ENCODE assay signal across 23 cellular contexts in the genomic region with DNA sequence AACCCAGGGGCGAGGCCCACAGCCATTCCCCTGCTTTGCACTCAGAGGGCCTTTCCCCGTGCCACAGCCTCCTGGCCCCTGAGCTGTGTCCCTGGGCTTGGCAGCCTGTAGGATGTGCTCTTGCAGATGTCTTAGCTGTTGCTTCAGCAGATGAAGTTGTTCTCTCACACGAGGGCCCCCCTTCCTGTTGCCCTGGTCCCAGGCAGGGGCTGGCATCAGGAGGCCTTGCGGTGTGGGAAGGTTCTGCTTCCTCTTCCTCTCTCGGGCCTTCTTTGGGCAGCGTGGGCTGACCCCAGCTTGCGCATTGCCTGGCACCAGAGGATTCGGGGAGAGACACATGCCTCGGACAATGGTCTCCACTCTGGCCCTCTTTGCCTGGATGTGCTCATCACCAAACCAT. TPM values are rescaled to one million over a fixed set of nuclear protein-coding genes. Genes with fewer than 3 reads are reported as not detected.
DNase-seq lines count a peak whose midpoint lies in the region; ATAC-seq, FAIRE-seq and TF ChIP-seq lines count a peak whose summit lies in the region.
"Had no signal": no experiment of that assay in that cellular context is flagged by ENCODE, and none has a peak within 500 bp of the region (broad histone marks: within the 10 kb centered on the region; RNA-seq: fewer than 3 reads in every experiment).

No MANE protein-coding gene starts in this region.

- in situ Hi-C loops in KBM-7 (cut with MboI; ENCODE audit: low pct_unique_long_range_greater_than_20kb, low sequenced_read_pairs), result no loop called here

- H3K9me3 Mint-ChIP-seq in neural progenitor cell, result no peaks in the 10 kb centered on the region
- no peaks in the 10 kb centered on the region for H3K9me3 Mint-ChIP-seq in activated CD4-positive, alpha-beta T cell treated with anti-CD3 and anti-CD28 coated beads, Interleukin-2, amount 10 ng/mL, durations not matched to agents 7 days and 5 days
- H3K9me3 Mint-ChIP-seq in stimulated activated effector memory CD8-positive, alpha-beta T cell treated with anti-CD3 and anti-CD28 coated beads, Interleukin-12 subunit alpha, Interleukin-12 subunit beta, amount 100 ng/mL, for 72 hours, result no peaks in the 10 kb centered on the region
- H3K9me3 Mint-ChIP-seq: activated naive CD8-positive, alpha-beta T cell treated with anti-CD3 and anti-CD28 coated beads, Interleukin-2, amount 50 U/mL, for 24 hours; activated T-helper 2 cell treated with anti-CD3 and anti-CD28 coated beads, Interferon-gamma antibody, Interleukin-2, Interleukin-4, amounts not matched to agents 10 μg/mL and 5 μg/mL and 100 μg/mL, durations not matched to agents 14 hours and 24 hours and 36 hours; brain; CD4-positive, CD25-positive, alpha-beta regulatory T cell had no signal

- no peak for TF ChIP-seq POLR2A in H54 (IDR thresholded peaks at IDR 0.05; ENCODE audit: low read depth, low read length)

- peak overlapping the region in 2 of 11 experiments; percentile 26 to 54; a peak in 1 of 22 replicates for H3K9ac ChIP-seq in BLaER1 treated with 17β-estradiol and CSF1 and Interleukin-3, amounts not matched to agents 10 nM and 100 nM
- H3K9ac ChIP-seq in neural progenitor cell, result no peak overlapping the region

- H3K4me3 Mint-ChIP-seq in neural progenitor cell, result no peak overlapping the region
- H3K4me3 Mint-ChIP-seq in activated CD4-positive, alpha-beta T cell treated with anti-CD3 and anti-CD28 coated beads, Interleukin-2, amount 10 ng/mL, durations not matched to agents 7 days and 5 days, result no peak overlapping the region
- H3K4me3 Mint-ChIP-seq in stimulated activated effector memory CD8-positive, alpha-beta T cell treated with anti-CD3 and anti-CD28 coated beads, Interleukin-12 subunit alpha, Interleukin-12 subunit beta, amount 100 ng/mL, for 72 hours, result no peak overlapping the region
- H3K4me3 Mint-ChIP-seq: activated naive CD8-positive, alpha-beta T cell treated with anti-CD3 and anti-CD28 coated beads, Interleukin-2, amount 50 U/mL, for 24 hours; brain; CD4-positive, CD25-positive, alpha-beta regulatory T cell had no signal

- H3K4me2 ChIP-seq in BLaER1 treated with 17β-estradiol and CSF1 and Interleukin-3, amounts not matched to agents 10 nM and 100 nM, result peak overlapping the region in 9 of 11 experiments; percentile 20 to 81 (median 50); a peak in 15 of 22 replicates
- no peak overlapping the region for H3K4me2 ChIP-seq in neural progenitor cell

- H4K20me1 ChIP-seq in BLaER1 treated with 17β-estradiol and CSF1 and Interleukin-3, amounts not matched to agents 10 nM and 100 nM, result no peaks in the 10 kb centered on the region
- no peaks in the 10 kb centered on the region for H4K20me1 ChIP-seq in neural progenitor cell (ENCODE audit: low read depth)

- peaks cover 0 to 12% (median 0%) of the 10 kb centered on the region in 11 experiments; a peak in 1 of 22 replicates for H3K36me3 ChIP-seq in BLaER1 treated with 17β-estradiol and CSF1 and Interleukin-3, amounts not matched to agents 10 nM and 100 nM
- no peaks in the 10 kb centered on the region for H3K36me3 ChIP-seq in neural progenitor cell

- no peaks in the 10 kb centered on the region for H3F3A ChIP-seq in neural progenitor cell (ENCODE audit: low read depth)

- H3K9me3 ChIP-seq in BLaER1 treated with 17β-estradiol and CSF1 and Interleukin-3, amounts not matched to agents 10 nM and 100 nM (replicated peaks in 1 of 11), result no peaks in the 10 kb centered on the region
- H3K9me3 ChIP-seq in neural progenitor cell (ENCODE audit: low read depth), result no peaks in the 10 kb centered on the region
- H3K9me3 ChIP-seq: mucosa of descending colon had no signal

- no peaks in the 10 kb centered on the region for H3K4me1 Mint-ChIP-seq in neural progenitor cell
- H3K4me1 Mint-ChIP-seq in activated CD4-positive, alpha-beta T cell treated with anti-CD3 and anti-CD28 coated beads, Interleukin-2, amount 10 ng/mL, durations not matched to agents 7 days and 5 days, result peaks cover 25% of the 10 kb centered on the region
- H3K4me1 Mint-ChIP-seq in stimulated activated effector memory CD8-positive, alpha-beta T cell treated with anti-CD3 and anti-CD28 coated beads, Interleukin-12 subunit alpha, Interleukin-12 subunit beta, amount 100 ng/mL, for 72 hours, result peaks cover 17% of the 10 kb centered on the region

- DNase-seq in KBM-7 (peak; percentile 40), UCSD-AML1 (lab: John Stamatoyannopoulos, UW; ENCODE audit: unreplicated experiment) (peak; percentile 60), neural progenitor cell (ENCODE audit: low spot score) (no peak), cerebellar nuclear complex (lab: John Stamatoyannopoulos, UW) (no peak), H54 (ENCODE audit: insufficient read length, low spot score) (no peak)
- DNase-seq in activated CD4-positive, alpha-beta T cell treated with anti-CD3 and anti-CD28 coated beads, Interleukin-2, amount 10 ng/mL, durations not matched to agents 7 days and 5 days, result no peak
- no peak for DNase-seq in stimulated activated effector memory CD8-positive, alpha-beta T cell treated with anti-CD3 and anti-CD28 coated beads, Interleukin-12 subunit alpha, Interleukin-12 subunit beta, amount 100 ng/mL, for 72 hours (ENCODE audit: low spot score in 2 of 2)
- DNase-seq: ACHN; activated CD4-positive, alpha-beta T cell treated with anti-CD3 and anti-CD28 coated beads for 48 hours; activated naive CD8-positive, alpha-beta T cell treated with anti-CD3 and anti-CD28 coated beads, Interleukin-2, amount 50 U/mL, for 24 hours; CD4-positive, CD25-positive, alpha-beta regulatory T cell; cortex of kidney; left colon; mucosa of descending colon; NCI-H187 treated with DMSO at 0.1 percent for 48 hours; stimulated activated CD4-positive, alpha-beta T cell treated with anti-CD3 and anti-CD28 coated beads, Interleukin-12 subunit alpha, Interleukin-12 subunit beta, amount 100 ng/mL, for 4 hours had no signal

- FAIRE-seq in H54 (lab: Jason Lieb, UNC), result no peak
- FAIRE-seq: G401.6 had no signal

- TF ChIP-seq CTCF in neural progenitor cell (IDR thresholded peaks at IDR 0.05), result no peak

- H3K27ac Mint-ChIP-seq in neural progenitor cell, result peak overlapping the region; percentile 76
- H3K27ac Mint-ChIP-seq in activated CD4-positive, alpha-beta T cell treated with anti-CD3 and anti-CD28 coated beads, Interleukin-2, amount 10 ng/mL, durations not matched to agents 7 days and 5 days, result no peak overlapping the region
- no peak overlapping the region for H3K27ac Mint-ChIP-seq in stimulated activated effector memory CD8-positive, alpha-beta T cell treated with anti-CD3 and anti-CD28 coated beads, Interleukin-12 subunit alpha, Interleukin-12 subunit beta, amount 100 ng/mL, for 72 hours
- H3K27ac Mint-ChIP-seq: activated naive CD8-positive, alpha-beta T cell treated with anti-CD3 and anti-CD28 coated beads, Interleukin-2, amount 50 U/mL, for 24 hours; activated T-helper 2 cell treated with anti-CD3 and anti-CD28 coated beads, Interferon-gamma antibody, Interleukin-2, Interleukin-4, amounts not matched to agents 10 μg/mL and 5 μg/mL and 100 μg/mL, durations not matched to agents 14 hours and 24 hours and 36 hours; brain had no signal

- CTCF ChIA-PET in activated CD4-positive, alpha-beta T cell treated with anti-CD3 and anti-CD28 coated beads, Interleukin-2, amount 10 ng/mL, durations not matched to agents 7 days and 5 days (lab: Charles Lee), result interaction anchor here (0.6 to 11.4 kb wide), 9 partner anchors 11 to 254 kb away, joined by 3 to 138 read pairs (median 3); partner anchors contain the start of gene PROX2

- POLR2A ChIA-PET in activated CD4-positive, alpha-beta T cell treated with anti-CD3 and anti-CD28 coated beads, Interleukin-2, amount 10 ng/mL, durations not matched to agents 7 days and 5 days (lab: Charles Lee), result no interaction called here

- H2AFZ ChIP-seq in neural progenitor cell (replicated peaks), result no peak overlapping the region

- peaks cover 11 to 33% (median 27%) of the 10 kb centered on the region in 10 experiments for H3K4me1 ChIP-seq in BLaER1 treated with 17β-estradiol and CSF1 and Interleukin-3, amounts not matched to agents 10 nM and 100 nM
- H3K4me1 ChIP-seq in neural progenitor cell, result no peaks in the 10 kb centered on the region

- H3K27me3 Mint-ChIP-seq in neural progenitor cell (ENCODE audit: insufficient read depth, low read depth), result peaks cover 7% of the 10 kb centered on the region
- H3K27me3 Mint-ChIP-seq in activated CD4-positive, alpha-beta T cell treated with anti-CD3 and anti-CD28 coated beads, Interleukin-2, amount 10 ng/mL, durations not matched to agents 7 days and 5 days, result no peaks in the 10 kb centered on the region
- H3K27me3 Mint-ChIP-seq: activated naive CD8-positive, alpha-beta T cell treated with anti-CD3 and anti-CD28 coated beads, Interleukin-2, amount 50 U/mL, for 24 hours; CD4-positive, CD25-positive, alpha-beta regulatory T cell had no signal

- H3K27me3 ChIP-seq in BLaER1 treated with 17β-estradiol and CSF1 and Interleukin-3, amounts not matched to agents 10 nM and 100 nM, result no peaks in the 10 kb centered on the region
- H3K27me3 ChIP-seq in neural progenitor cell, result no peaks in the 10 kb centered on the region

- no peak overlapping the region for H3K4me3 ChIP-seq in BLaER1 treated with 17β-estradiol and CSF1 and Interleukin-3, amounts not matched to agents 10 nM and 100 nM
- no peak overlapping the region for H3K4me3 ChIP-seq in neural progenitor cell
- H3K4me3 ChIP-seq: mucosa of descending colon had no signal

- H3K79me2 ChIP-seq in neural progenitor cell (ENCODE audit: low read depth), result no peaks in the 10 kb centered on the region

- peak overlapping the region in 3 of 11 experiments; percentile 4 to 14 (median 10); a peak in 4 of 22 replicates for H3K27ac ChIP-seq in BLaER1 treated with 17β-estradiol and CSF1 and Interleukin-3, amounts not matched to agents 10 nM and 100 nM
- no peak overlapping the region for H3K27ac ChIP-seq in neural progenitor cell

- no peak for ATAC-seq in stimulated activated effector memory CD8-positive, alpha-beta T cell treated with anti-CD3 and anti-CD28 coated beads, Interleukin-12 subunit alpha, Interleukin-12 subunit beta, amount 100 ng/mL, for 72 hours
- ATAC-seq: activated naive CD8-positive, alpha-beta T cell treated with anti-CD3 and anti-CD28 coated beads, Interleukin-2, amount 50 U/mL, for 24 hours; left colon; mucosa of descending colon had no signal

- H3K36me3 Mint-ChIP-seq in neural progenitor cell, result no peaks in the 10 kb centered on the region
- H3K36me3 Mint-ChIP-seq in activated CD4-positive, alpha-beta T cell treated with anti-CD3 and anti-CD28 coated beads, Interleukin-2, amount 10 ng/mL, durations not matched to agents 7 days and 5 days (ENCODE audit: low read depth), result no peaks in the 10 kb centered on the region
- H3K36me3 Mint-ChIP-seq in stimulated activated effector memory CD8-positive, alpha-beta T cell treated with anti-CD3 and anti-CD28 coated beads, Interleukin-12 subunit alpha, Interleukin-12 subunit beta, amount 100 ng/mL, for 72 hours, result no peaks in the 10 kb centered on the region
- H3K36me3 Mint-ChIP-seq: brain; CD4-positive, CD25-positive, alpha-beta regulatory T cell had no signal

RNA-seq across cellular contexts. Expression of gene PROX2, which starts 12.7 kb away (rescaled TPM):
- total RNA-seq in neural progenitor cell (ENCODE audit: low replicate concordance), result not detected in 2 replicates
- not detected for total RNA-seq in activated CD4-positive, alpha-beta T cell treated with anti-CD3 and anti-CD28 coated beads, Interleukin-2, amount 10 ng/mL, durations not matched to agents 7 days and 5 days
- total RNA-seq: CD4-positive, CD25-positive, alpha-beta regulatory T cell; left colon; renal cortical epithelial cell; RPMI7951; subcutaneous adipose tissue had no signal

RNA-seq across cellular contexts. Expression of gene DLST, which starts 18.4 kb away (rescaled TPM):
- total RNA-seq in neural progenitor cell (ENCODE audit: low replicate concordance), result 52.2 and 60.7 TPM in 2 replicates
- total RNA-seq in activated CD4-positive, alpha-beta T cell treated with anti-CD3 and anti-CD28 coated beads, Interleukin-2, amount 10 ng/mL, durations not matched to agents 7 days and 5 days, result 100 to 1,000 TPM in 1 of 2 experiments, 10 to 100 TPM in 1; 92.6 to 106 TPM

RNA-seq across cellular contexts. Expression of gene RPS6KL1, which starts 59.8 kb away (rescaled TPM):
- 6.4 and 15.1 TPM in 2 replicates for total RNA-seq in neural progenitor cell (ENCODE audit: low replicate concordance)
- total RNA-seq in activated CD4-positive, alpha-beta T cell treated with anti-CD3 and anti-CD28 coated beads, Interleukin-2, amount 10 ng/mL, durations not matched to agents 7 days and 5 days, result 1 to 10 TPM; 4.5 to 4.6 TPM

Comparison
In these comparisons a context has a peak if more than half of its experiments do, and no peak if none do; other contexts are left out.
1. DNase-seq: peak in KBM-7 (single experiment) and UCSD-AML1 (single experiment); none in neural progenitor cell (single experiment), cerebellar nuclear complex (0 of 2), activated CD4-positive, alpha-beta T cell treated with anti-CD3 and anti-CD28 coated beads, Interleukin-2, amount 10 ng/mL, durations not matched to agents 7 days and 5 days (single experiment), H54 (single experiment) and stimulated activated effector memory CD8-positive, alpha-beta T cell treated with anti-CD3 and anti-CD28 coated beads, Interleukin-12 subunit alpha, Interleukin-12 subunit beta, amount 100 ng/mL, for 72 hours (0 of 2).